30 cellular contexts compared by ENCODE assay signal in the genomic region with DNA sequence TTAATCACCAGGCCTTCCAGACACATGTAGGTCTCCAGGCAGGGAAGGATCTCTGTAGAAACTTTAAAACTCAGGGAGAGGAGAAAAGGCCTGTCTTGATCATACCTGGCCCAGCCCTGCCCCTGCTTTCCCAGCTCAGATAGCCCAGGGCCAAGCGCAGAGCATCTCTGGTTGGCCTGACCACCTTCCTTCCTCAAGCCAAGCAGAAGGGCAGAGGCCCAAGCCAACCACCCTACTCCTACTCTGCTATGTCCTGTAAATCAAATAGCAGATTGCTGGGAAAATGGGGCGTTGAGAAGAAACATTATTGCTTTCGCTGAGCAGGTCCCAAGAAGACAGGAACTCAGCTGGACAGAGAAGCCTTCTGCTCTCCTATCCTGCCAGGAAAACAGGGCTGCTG. TPM values are rescaled to one million over a fixed set of nuclear protein-coding genes. Genes with fewer than 3 reads are reported as not detected.
"Had no signal": no experiment of that assay in that cellular context is flagged by ENCODE, and none has a peak within 500 bp of the region (broad histone marks: within the 10 kb centered on the region; RNA-seq: fewer than 3 reads in every experiment).

No MANE protein-coding gene starts in this region.

- H3K4me1 ChIP-seq: ascending aorta, breast epithelium, foreskin keratinocyte had no signal

- H3K36me3 ChIP-seq: ascending aorta, breast epithelium, cardiac muscle cell, esophagus muscularis mucosa, gastrocnemius medialis, heart left ventricle had no signal

- H3K9me3 ChIP-seq: ascending aorta, breast epithelium, esophagus muscularis mucosa, gastrocnemius medialis, heart left ventricle had no signal

- H3K27me3 ChIP-seq: ascending aorta, breast epithelium, cardiac muscle cell, esophagus muscularis mucosa, gastrocnemius medialis, heart left ventricle had no signal

- DNase-seq: activated CD4-positive, alpha-beta memory T cell treated with anti-CD3 and anti-CD28 coated beads for 36 hours; activated CD4-positive, alpha-beta T cell treated with anti-CD3 and anti-CD28 coated beads for 36 hours; activated CD4-positive, alpha-beta T cell treated with anti-CD3 and anti-CD28 coated beads, Interleukin-2, amount 10 ng/mL, durations not matched to agents 24 days and 14 days; activated CD4-positive, CD25-positive, alpha-beta regulatory T cell; activated CD4-positive, CD25-positive, alpha-beta regulatory T cell treated with anti-CD3 and anti-CD28 coated beads, Interleukin-2, amount 50 U/mL, for 72 hours; activated CD8-positive, alpha-beta memory T cell treated with anti-CD3 and anti-CD28 coated beads, Interleukin-2, amount 10 ng/mL, durations not matched to agents 7 days and 5 days; activated CD8-positive, alpha-beta T cell treated with anti-CD3 and anti-CD28 coated beads, Interleukin-2, amount 10 ng/mL, durations not matched to agents 7 days and 5 days; activated gamma-delta T cell; activated naive CD4-positive, alpha-beta T cell; activated naive CD4-positive, alpha-beta T cell treated with anti-CD3 and anti-CD28 coated beads, Interleukin-2, amount 10 ng/mL, durations not matched to agents 7 days and 5 days; activated naive CD8-positive, alpha-beta T cell treated with anti-CD3 and anti-CD28 coated beads, Interleukin-2, amount 10 ng/mL, durations not matched to agents 7 days and 5 days; activated T-cell treated with anti-CD3 and anti-CD28 coated beads, Interleukin-2, amount 50 U/mL, for 4 hours; dermis blood vessel endothelial cell; effector CD4-positive, alpha-beta T cell; effector memory CD8-positive, alpha-beta T cell; erythroblast; foreskin keratinocyte; gastrocnemius medialis; glutamatergic neuron; heart left ventricle; T-helper 2 cell had no signal

- H3K4me3 ChIP-seq: ascending aorta, breast epithelium, cardiac muscle cell, coronary artery, esophagus muscularis mucosa, gastrocnemius medialis, heart left ventricle had no signal

- ATAC-seq: activated CD4-positive, alpha-beta T cell treated with anti-CD3 and anti-CD28 coated beads for 36 hours; activated CD8-positive, alpha-beta memory T cell treated with anti-CD3 and anti-CD28 coated beads, Interleukin-2, amount 10 ng/mL, durations not matched to agents 7 days and 5 days; activated CD8-positive, alpha-beta T cell treated with anti-CD3 and anti-CD28 coated beads, Interleukin-2, amount 10 ng/mL, durations not matched to agents 7 days and 5 days; activated naive CD4-positive, alpha-beta T cell treated with anti-CD3 and anti-CD28 coated beads, Interleukin-2, amount 50 U/mL, for 72 hours; activated T-cell treated with anti-CD3 and anti-CD28 coated beads, Interleukin-2, amount 50 U/mL, for 4 hours; effector memory CD8-positive, alpha-beta T cell; foreskin keratinocyte; gastrocnemius medialis; heart left ventricle had no signal

- H3K27ac ChIP-seq: ascending aorta, breast epithelium, cardiac muscle cell, coronary artery, esophagus muscularis mucosa, foreskin keratinocyte, gastrocnemius medialis, heart left ventricle had no signal

RNA-seq across cellular contexts. Expression of a gene that starts 14.3 kb away (rescaled TPM):
- total RNA-seq: activated CD4-positive, alpha-beta T cell treated with anti-CD3 and anti-CD28 coated beads for 36 hours; activated CD4-positive, alpha-beta T cell treated with anti-CD3 and anti-CD28 coated beads, Interleukin-2, amount 10 ng/mL, durations not matched to agents 24 days and 14 days; activated CD8-positive, alpha-beta memory T cell treated with anti-CD3 and anti-CD28 coated beads, Interleukin-2, amount 10 ng/mL, durations not matched to agents 7 days and 5 days; activated CD8-positive, alpha-beta T cell treated with anti-CD3 and anti-CD28 coated beads, Interleukin-2, amount 10 ng/mL, durations not matched to agents 7 days and 5 days; activated naive CD8-positive, alpha-beta T cell treated with anti-CD3 and anti-CD28 coated beads, Interleukin-2, amount 10 ng/mL, durations not matched to agents 7 days and 5 days; activated T-cell treated with anti-CD3 and anti-CD28 coated beads, Interleukin-2, amount 50 U/mL, for 4 hours; activated T-helper 17 cell treated with anti-CD3 and anti-CD28 coated beads, Interleukin-2, amount 50 U/mL, for 72 hours; ascending aorta; dermis blood vessel endothelial cell; foreskin keratinocyte had no signal

RNA-seq across cellular contexts. Expression of a gene that starts 49.9 kb away (rescaled TPM):
- total RNA-seq: activated CD4-positive, alpha-beta T cell treated with anti-CD3 and anti-CD28 coated beads, Interleukin-2, amount 10 ng/mL, durations not matched to agents 24 days and 14 days; activated CD8-positive, alpha-beta memory T cell treated with anti-CD3 and anti-CD28 coated beads for 36 hours; activated CD8-positive, alpha-beta memory T cell treated with anti-CD3 and anti-CD28 coated beads, Interleukin-2, amount 10 ng/mL, durations not matched to agents 7 days and 5 days; activated CD8-positive, alpha-beta T cell treated with anti-CD3 and anti-CD28 coated beads, Interleukin-2, amount 10 ng/mL, durations not matched to agents 7 days and 5 days; activated naive CD8-positive, alpha-beta T cell treated with anti-CD3 and anti-CD28 coated beads, Interleukin-2, amount 10 ng/mL, durations not matched to agents 7 days and 5 days; activated T-cell treated with anti-CD3 and anti-CD28 coated beads, Interleukin-2, amount 50 U/mL, for 4 hours; activated T-helper 17 cell treated with anti-CD3 and anti-CD28 coated beads, Interleukin-2, amount 50 U/mL, for 72 hours; ascending aorta; dermis blood vessel endothelial cell; esophagus muscularis mucosa; foreskin keratinocyte; T-helper 1 cell treated with Interleukin-12 subunit alpha and Interleukin-12 subunit beta and Interleukin-4 antibody, amounts not matched to agents 30 ng/mL and 1 ng/mL, for 36 hours had no signal
